ENCODE assay signal across 11 cellular contexts in the genomic region with DNA sequence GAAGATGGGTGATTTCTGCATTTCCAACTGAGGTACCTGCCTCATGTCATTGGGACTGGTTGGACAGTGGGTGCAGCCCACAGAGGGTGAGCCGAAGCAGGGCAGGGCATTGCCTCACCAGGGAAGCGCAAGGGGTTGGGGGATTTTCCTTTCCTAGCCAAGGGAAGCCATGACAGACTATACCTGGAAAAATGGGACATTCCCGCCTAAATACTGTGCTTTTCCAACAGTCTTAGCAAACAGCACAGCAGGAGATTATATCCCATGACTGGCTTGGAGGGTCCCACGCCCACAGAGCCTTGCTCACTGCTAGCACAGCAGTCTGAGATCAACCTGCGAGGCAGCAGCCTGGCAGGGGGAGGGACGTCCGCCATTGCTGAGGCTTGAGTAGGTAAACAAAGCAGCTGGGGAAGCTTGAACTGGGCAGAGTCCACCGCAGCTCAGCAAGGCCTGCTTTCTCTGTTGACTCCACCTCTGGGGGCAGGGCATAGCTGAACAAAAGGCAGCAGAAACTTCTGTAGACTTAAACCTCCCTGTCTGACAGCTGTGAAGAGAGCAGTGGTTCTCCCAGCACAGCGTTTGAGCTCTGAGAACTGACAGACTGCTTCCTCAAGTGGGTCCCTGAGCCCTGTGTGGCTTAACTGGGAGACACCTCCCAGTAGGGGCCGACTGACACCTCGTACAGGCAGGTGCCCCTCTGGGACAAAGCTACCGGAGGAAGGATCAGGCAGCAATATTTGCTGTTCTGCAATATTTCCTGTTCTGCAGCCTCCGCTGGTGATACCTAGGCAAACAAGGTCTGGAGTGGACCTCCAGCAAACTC. TPM values are rescaled to one million over a fixed set of nuclear protein-coding genes. Genes with fewer than 3 reads are reported as not detected.
"Had no signal": no experiment of that assay in that cellular context is flagged by ENCODE, and none has a peak within 500 bp of the region (broad histone marks: within the 10 kb centered on the region; RNA-seq: fewer than 3 reads in every experiment).

No MANE protein-coding gene starts in this region.

RNA-seq across cellular contexts. Expression of a gene that starts 7.3 kb away (rescaled TPM):
- total RNA-seq: activated CD4-positive, alpha-beta memory T cell treated with anti-CD3 and anti-CD28 coated beads for 36 hours; activated CD4-positive, alpha-beta T cell treated with anti-CD3 and anti-CD28 coated beads, Interleukin-2, amount 10 ng/mL, durations not matched to agents 24 days and 14 days; activated CD8-positive, alpha-beta memory T cell treated with anti-CD3 and anti-CD28 coated beads for 36 hours; activated naive CD4-positive, alpha-beta T cell treated with anti-CD3 and anti-CD28 coated beads for 36 hours; activated naive CD8-positive, alpha-beta T cell treated with anti-CD3 and anti-CD28 coated beads for 36 hours; activated T-helper 1 cell treated with anti-CD3 and anti-CD28 coated beads, Interleukin-12 subunit alpha, Interleukin-12 subunit beta, Interleukin-2, Interleukin-4 antibody, amounts not matched to agents 30 ng/mL and 10 ng/mL and 1 ng/mL, durations not matched to agents 14 hours and 24 hours and 36 hours; dermis microvascular lymphatic vessel endothelial cell; osteoblast had no signal

RNA-seq across cellular contexts. Expression of a gene that starts 7.7 kb away (rescaled TPM):
- total RNA-seq: activated CD4-positive, alpha-beta memory T cell treated with anti-CD3 and anti-CD28 coated beads for 36 hours; activated CD4-positive, alpha-beta T cell treated with anti-CD3 and anti-CD28 coated beads, Interleukin-2, amount 10 ng/mL, durations not matched to agents 24 days and 14 days; activated CD8-positive, alpha-beta memory T cell treated with anti-CD3 and anti-CD28 coated beads for 36 hours; activated naive CD4-positive, alpha-beta T cell treated with anti-CD3 and anti-CD28 coated beads for 36 hours; activated naive CD8-positive, alpha-beta T cell treated with anti-CD3 and anti-CD28 coated beads for 36 hours; activated T-helper 1 cell treated with anti-CD3 and anti-CD28 coated beads, Interleukin-12 subunit alpha, Interleukin-12 subunit beta, Interleukin-2, Interleukin-4 antibody, amounts not matched to agents 30 ng/mL and 10 ng/mL and 1 ng/mL, durations not matched to agents 14 hours and 24 hours and 36 hours; dermis microvascular lymphatic vessel endothelial cell had no signal

RNA-seq across cellular contexts. Expression of a gene that starts 44.5 kb away (rescaled TPM):
- total RNA-seq: activated CD4-positive, alpha-beta memory T cell treated with anti-CD3 and anti-CD28 coated beads for 36 hours; activated CD4-positive, alpha-beta T cell treated with anti-CD3 and anti-CD28 coated beads, Interleukin-2, amount 10 ng/mL, durations not matched to agents 24 days and 14 days; activated CD8-positive, alpha-beta memory T cell treated with anti-CD3 and anti-CD28 coated beads for 36 hours; activated naive CD4-positive, alpha-beta T cell treated with anti-CD3 and anti-CD28 coated beads for 36 hours; activated naive CD8-positive, alpha-beta T cell treated with anti-CD3 and anti-CD28 coated beads for 36 hours; activated T-helper 1 cell treated with anti-CD3 and anti-CD28 coated beads, Interleukin-12 subunit alpha, Interleukin-12 subunit beta, Interleukin-2, Interleukin-4 antibody, amounts not matched to agents 30 ng/mL and 10 ng/mL and 1 ng/mL, durations not matched to agents 14 hours and 24 hours and 36 hours; dermis microvascular lymphatic vessel endothelial cell; mesothelial cell of epicardium; natural killer cell; osteoblast; thoracic aorta had no signal
